19 cellular contexts compared by ENCODE assay signal in genomic region chr9:135559606-135560005, GRCh38. TPM values are rescaled to one million over a fixed set of nuclear protein-coding genes. Genes with fewer than 3 reads are reported as not detected.
"Had no signal": no experiment of that assay in that cellular context is flagged by ENCODE, and none has a peak within 500 bp of the region (broad histone marks: within the 10 kb centered on the region; RNA-seq: fewer than 3 reads in every experiment).

No MANE protein-coding gene starts in this region.

- DNase-seq: activated B cell treated with CpG ODN at 0.5 μM for 24 hours; activated CD4-positive, alpha-beta memory T cell treated with anti-CD3 and anti-CD28 coated beads for 36 hours; activated CD4-positive, alpha-beta T cell treated with anti-CD3 and anti-CD28 coated beads for 4 hours; activated CD8-positive, alpha-beta memory T cell treated with anti-CD3 and anti-CD28 coated beads, Interleukin-2, amount 10 ng/mL, durations not matched to agents 7 days and 5 days; activated naive CD4-positive, alpha-beta T cell treated with Interleukin-2 at 50 U/mL for 16 hours; activated naive CD8-positive, alpha-beta T cell treated with anti-CD3 and anti-CD28 coated beads, Interleukin-2, amount 10 ng/mL, durations not matched to agents 7 days and 5 days; anterior cingulate cortex; brain microvascular endothelial cell; left cardiac atrium; mesenchymal stem cell; natural killer cell; sigmoid colon; stimulated activated naive B cell treated with anti-CD40 and anti-IgM and Interleukin-4, amounts not matched to agents 10 μg/mL and 1 μg/mL and 100 μg/mL, for 72 hours; T-cell had no signal

- ATAC-seq: activated CD8-positive, alpha-beta memory T cell treated with anti-CD3 and anti-CD28 coated beads, Interleukin-2, amount 10 ng/mL, durations not matched to agents 7 days and 5 days; activated T-helper 17 cell treated with anti-CD3 and anti-CD28 coated beads, Interleukin-2, amount 50 U/mL, for 72 hours; left cardiac atrium; natural killer cell; stimulated activated naive B cell treated with anti-CD40 and anti-IgM and Interleukin-4, amounts not matched to agents 10 μg/mL and 1 μg/mL and 100 μg/mL, for 72 hours; T-cell had no signal

RNA-seq across cellular contexts. Expression of gene PAEP, which starts 1.9 kb away (rescaled TPM):
- total RNA-seq: activated B cell treated with CpG ODN at 0.5 μM for 24 hours; activated CD4-positive, alpha-beta memory T cell treated with anti-CD3 and anti-CD28 coated beads for 36 hours; activated CD8-positive, alpha-beta memory T cell treated with anti-CD3 and anti-CD28 coated beads, Interleukin-2, amount 10 ng/mL, durations not matched to agents 7 days and 5 days; activated naive CD8-positive, alpha-beta T cell treated with anti-CD3 and anti-CD28 coated beads, Interleukin-2, amount 10 ng/mL, durations not matched to agents 7 days and 5 days; activated T-helper 17 cell treated with anti-CD3 and anti-CD28 coated beads, Interleukin-2, amount 50 U/mL, for 72 hours; left cardiac atrium; natural killer cell; renal cortical epithelial cell; sigmoid colon; T-cell; thoracic aorta; ureter had no signal

RNA-seq across cellular contexts. Expression of gene OBP2A, which starts 13.7 kb away (rescaled TPM):
- total RNA-seq: activated B cell treated with CpG ODN at 0.5 μM for 24 hours; activated CD4-positive, alpha-beta memory T cell treated with anti-CD3 and anti-CD28 coated beads for 36 hours; activated CD8-positive, alpha-beta memory T cell treated with anti-CD3 and anti-CD28 coated beads, Interleukin-2, amount 10 ng/mL, durations not matched to agents 7 days and 5 days; activated naive CD8-positive, alpha-beta T cell treated with anti-CD3 and anti-CD28 coated beads, Interleukin-2, amount 10 ng/mL, durations not matched to agents 7 days and 5 days; activated T-helper 17 cell treated with anti-CD3 and anti-CD28 coated beads, Interleukin-2, amount 50 U/mL, for 72 hours; left cardiac atrium; natural killer cell; renal cortical epithelial cell; sigmoid colon; T-cell; thoracic aorta; ureter had no signal

RNA-seq across cellular contexts. Expression of gene LCN1, which starts 38.4 kb away (rescaled TPM):
- total RNA-seq: activated B cell treated with CpG ODN at 0.5 μM for 24 hours; activated CD4-positive, alpha-beta memory T cell treated with anti-CD3 and anti-CD28 coated beads for 36 hours; activated CD8-positive, alpha-beta memory T cell treated with anti-CD3 and anti-CD28 coated beads, Interleukin-2, amount 10 ng/mL, durations not matched to agents 7 days and 5 days; activated naive CD8-positive, alpha-beta T cell treated with anti-CD3 and anti-CD28 coated beads, Interleukin-2, amount 10 ng/mL, durations not matched to agents 7 days and 5 days; activated T-helper 17 cell treated with anti-CD3 and anti-CD28 coated beads, Interleukin-2, amount 50 U/mL, for 72 hours; lower leg skin; natural killer cell; renal cortical epithelial cell; sigmoid colon; T-cell; thoracic aorta; ureter had no signal
